In genomic region chr2:30232801-30233130, GRCh38 we compare ENCODE assay signal across 7 cellular contexts. TPM values are rescaled to one million over a fixed set of nuclear protein-coding genes. Genes with fewer than 3 reads are reported as not detected.
DNase-seq lines count a peak whose midpoint lies in the region; ATAC-seq and TF ChIP-seq lines count a peak whose summit lies in the region.

No MANE protein-coding gene starts in this region.

- H3K4me1 ChIP-seq in HEK293 (ENCODE audit: control insufficient read depth, insufficient read depth, low read length) (peaks cover 8% of the 10 kb centered on the region), esophagus muscularis mucosa (peaks cover 43 to 62% (median 59%) of the 10 kb centered on the region in 4 donors), prostate gland (replicated peaks) (no peaks in the 10 kb centered on the region)

- no peak for TF ChIP-seq POLR2A in esophagus muscularis mucosa (IDR thresholded peaks at IDR 0.05; ENCODE audit: low read depth)
- no peak for TF ChIP-seq POLR2A in prostate gland (IDR thresholded peaks at IDR 0.05)

- no peak for ATAC-seq in HG03039 (IDR thresholded peaks at IDR 0.05; ENCODE audit: unreplicated experiment)

- no peak for TF ChIP-seq EP300 in esophagus muscularis mucosa (IDR thresholded peaks at IDR 0.05)

- TF ChIP-seq CTCF in HEK293 (tag by site-specific recombination; IDR thresholded peaks at IDR 0.05) = no peak
- TF ChIP-seq CTCF in WI38 (IDR thresholded peaks at IDR 0.05; ENCODE audit: low read depth, low read length) = no peak
- TF ChIP-seq CTCF in esophagus muscularis mucosa (IDR thresholded peaks at IDR 0.05) = no peak
- no peak for TF ChIP-seq CTCF in prostate gland (IDR thresholded peaks at IDR 0.05)

- CTCF ChIA-PET in HEK293 (lab: Yijun Ruan, JAX) = interaction anchor here (0.6 to 7.3 kb wide), 8 partner anchors 8 to 479 kb away, joined by 3 to 35 read pairs (median 4); no protein-coding TSS in a partner anchor

- H3K36me3 ChIP-seq in HEK293 (ENCODE audit: control insufficient read depth in 2 of 2, insufficient read depth in 1 of 2, low read length in 2 of 2) (peaks cover 0 to 31% of the 10 kb centered on the region in 2 experiments; a peak in 1 of 3 replicates), esophagus muscularis mucosa (peaks cover 10 to 28% (median 21%) of the 10 kb centered on the region in 4 donors), prostate gland (no peaks in the 10 kb centered on the region)

- H3K4me3 ChIP-seq in HEK293 (ENCODE audit: low read depth, low read length) (peak overlapping the region; percentile 76), WI38 (ENCODE audit: low read depth, low read length) (peak overlapping the region; percentile 88), esophagus muscularis mucosa (peak overlapping the region; percentile 72 to 96 (median 82)), prostate gland (peak overlapping the region; percentile 66 to 70)

- H3K27me3 ChIP-seq in esophagus muscularis mucosa = no peaks in the 10 kb centered on the region
- H3K27me3 ChIP-seq in prostate gland (replicated peaks; ENCODE audit: insufficient read depth) = no peaks in the 10 kb centered on the region

- intact Hi-C loops in esophagus muscularis mucosa (cut with DNase I) = loop anchor here (5.0 kb wide), 3 partner anchors 115 to 460 kb away; no protein-coding TSS in a partner anchor
- intact Hi-C loops in prostate gland (cut with DNase I) = loop anchor here (5.0 kb wide), 2 partner anchors 180 to 250 kb away; no protein-coding TSS in a partner anchor

- H3K27ac ChIP-seq in HEK293 (ENCODE audit: extremely low read depth, low read depth, low read length) (peak overlapping the region; percentile 76; the same call in 1 of the 2 replicates), esophagus muscularis mucosa (replicated peaks in 1 of 4) (peak overlapping the region; percentile 90 to 95 (median 92)), prostate gland (peak overlapping the region; percentile 78 to 80)

- POLR2A ChIA-PET in HEK293 (lab: Yijun Ruan, JAX) = interaction anchor here (0.6 to 2.4 kb wide), 27 partner anchors 10 to 473 kb away, joined by 3 to 19 read pairs (median 4); partner anchors contain the start of gene YPEL5

- 3% methylated on average over 5 of the region's 8 CpGs for WGBS in esophagus muscularis mucosa
- 1% methylated on average over 8 of the region's 8 CpGs for WGBS in prostate gland

- DNase-seq in esophagus muscularis mucosa (ENCODE audit: extremely low spot score) (no peak), prostate gland (ENCODE audit: low spot score) (no peak), GF-D8 (lab: John Stamatoyannopoulos, UW) (no peak), NCI-H187 treated with DMSO at 0.1 percent for 48 hours (lab: John Stamatoyannopoulos, UW) (no peak)

- no peaks in the 10 kb centered on the region for H3K9me3 ChIP-seq in HEK293 (ENCODE audit: control insufficient read depth, insufficient read depth, low read depth, low read length)
- H3K9me3 ChIP-seq in esophagus muscularis mucosa = no peaks in the 10 kb centered on the region
- no peaks in the 10 kb centered on the region for H3K9me3 ChIP-seq in prostate gland

TF ChIP-seq in HEK293, 187 proteins besides CTCF, POLR2A, EP300 and RAD21:
- TF ChIP-seq, protein P1, sequence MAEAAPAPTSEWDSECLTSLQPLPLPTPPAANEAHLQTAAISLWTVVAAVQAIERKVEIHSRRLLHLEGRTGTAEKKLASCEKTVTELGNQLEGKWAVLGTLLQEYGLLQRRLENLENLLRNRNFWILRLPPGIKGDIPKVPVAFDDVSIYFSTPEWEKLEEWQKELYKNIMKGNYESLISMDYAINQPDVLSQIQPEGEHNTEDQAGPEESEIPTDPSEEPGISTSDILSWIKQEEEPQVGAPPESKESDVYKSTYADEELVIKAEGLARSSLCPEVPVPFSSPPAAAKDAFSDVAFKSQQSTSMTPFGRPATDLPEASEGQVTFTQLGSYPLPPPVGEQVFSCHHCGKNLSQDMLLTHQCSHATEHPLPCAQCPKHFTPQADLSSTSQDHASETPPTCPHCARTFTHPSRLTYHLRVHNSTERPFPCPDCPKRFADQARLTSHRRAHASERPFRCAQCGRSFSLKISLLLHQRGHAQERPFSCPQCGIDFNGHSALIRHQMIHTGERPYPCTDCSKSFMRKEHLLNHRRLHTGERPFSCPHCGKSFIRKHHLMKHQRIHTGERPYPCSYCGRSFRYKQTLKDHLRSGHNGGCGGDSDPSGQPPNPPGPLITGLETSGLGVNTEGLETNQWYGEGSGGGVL (tag by site-specific recombination; IDR thresholded peaks at IDR 0.05) = peak; percentile 61
- TF ChIP-seq ZNF692 (tag by site-specific recombination; IDR thresholded peaks at IDR 0.05) = no peak
- TF ChIP-seq ZNF324 (tag by site-specific recombination; IDR thresholded peaks at IDR 0.05) = no peak
- TF ChIP-seq GLIS2 (tag by site-specific recombination; IDR thresholded peaks at IDR 0.05) = 0 out of 2 replicates have a peak, but pooled peaks have one; percentile 33
- TF ChIP-seq, protein P2, sequence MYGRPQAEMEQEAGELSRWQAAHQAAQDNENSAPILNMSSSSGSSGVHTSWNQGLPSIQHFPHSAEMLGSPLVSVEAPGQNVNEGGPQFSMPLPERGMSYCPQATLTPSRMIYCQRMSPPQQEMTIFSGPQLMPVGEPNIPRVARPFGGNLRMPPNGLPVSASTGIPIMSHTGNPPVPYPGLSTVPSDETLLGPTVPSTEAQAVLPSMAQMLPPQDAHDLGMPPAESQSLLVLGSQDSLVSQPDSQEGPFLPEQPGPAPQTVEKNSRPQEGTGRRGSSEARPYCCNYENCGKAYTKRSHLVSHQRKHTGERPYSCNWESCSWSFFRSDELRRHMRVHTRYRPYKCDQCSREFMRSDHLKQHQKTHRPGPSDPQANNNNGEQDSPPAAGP (tag by site-specific recombination; IDR thresholded peaks at IDR 0.05) = peak; percentile 34; the same call in 1 of the 2 replicates

RNA-seq across cellular contexts. Expression of gene LBH, which starts 1.4 kb away (rescaled TPM):
- total RNA-seq in esophagus muscularis mucosa (1,000 to 10,000 TPM in 1 of 4 donors, 100 to 1,000 TPM in 3; 120 to 1,007 (median 283) TPM), prostate gland (10 to 100 TPM; 33.3 to 41.8 TPM)
